ENCODE assay signal across 9 cellular contexts in the genomic region with DNA sequence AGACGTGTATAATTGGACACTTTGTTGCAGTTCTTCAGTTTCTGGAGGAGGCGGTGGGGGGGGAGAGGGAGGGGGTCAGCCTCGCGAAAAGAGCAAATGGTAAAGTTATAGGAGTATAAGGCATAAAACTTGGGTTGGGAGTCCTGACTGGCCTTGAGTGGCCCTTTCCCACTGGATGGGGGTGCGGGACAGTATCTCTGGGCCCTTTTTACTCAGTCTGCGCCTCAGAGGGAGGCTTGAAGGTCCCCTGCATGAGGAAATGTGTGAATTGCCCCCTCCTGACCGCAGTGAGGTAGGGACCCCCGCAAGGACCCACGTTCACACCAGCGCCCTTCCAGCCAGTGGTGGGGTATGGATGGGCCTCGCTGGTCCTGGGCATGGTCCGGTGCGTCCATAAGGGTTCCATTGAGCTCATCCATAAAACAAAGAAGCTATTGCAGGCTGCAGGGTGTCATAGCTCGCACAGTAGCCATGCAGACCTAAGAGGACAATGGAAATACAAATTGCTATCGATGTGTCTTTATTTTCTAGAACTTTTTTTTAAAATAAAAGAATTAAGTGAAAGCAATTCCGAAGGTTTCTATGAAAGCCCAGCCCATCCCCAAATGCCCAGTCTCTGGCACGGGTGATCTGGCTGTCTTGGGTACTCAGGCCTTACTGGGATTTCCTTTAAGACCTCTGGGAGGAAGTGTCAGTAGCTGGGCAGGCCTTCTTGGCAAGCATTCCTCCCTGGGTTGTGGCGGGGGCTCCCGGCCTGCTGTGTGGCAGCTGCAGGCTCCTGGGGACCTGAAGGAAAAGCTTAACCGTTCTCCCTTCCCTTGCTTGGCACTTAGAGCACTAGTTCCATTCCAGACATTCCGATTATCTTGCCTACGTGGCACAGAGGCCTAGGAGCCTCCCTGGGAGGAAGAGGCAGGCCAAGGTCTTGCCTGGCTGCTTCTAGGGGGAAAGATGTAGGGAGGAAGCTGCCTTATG. TPM values are rescaled to one million over a fixed set of nuclear protein-coding genes. Genes with fewer than 3 reads are reported as not detected.
A peak's percentile ranks its signal among the peaks of the same experiment; 100 is the strongest.
DNase-seq lines count a peak whose midpoint lies in the region; ATAC-seq and TF ChIP-seq lines count a peak whose summit lies in the region.
"Had no signal": no experiment of that assay in that cellular context is flagged by ENCODE, and none has a peak within 500 bp of the region (broad histone marks: within the 10 kb centered on the region; RNA-seq: fewer than 3 reads in every experiment).

No MANE protein-coding gene starts in this region.

- no peaks in the 10 kb centered on the region for H3K9me3 ChIP-seq in PC-3 (ENCODE audit: low read length)

- H3K4me3 ChIP-seq in PC-3 (ENCODE audit: low read length), result peak overlapping the region; percentile 72

- no peak overlapping the region for H3K27ac ChIP-seq in PC-3 (ENCODE audit: low read length)

- H3K4me3 Mint-ChIP-seq in nephron, result peak overlapping the region; percentile 93 to 98 (median 96)
- H3K4me3 Mint-ChIP-seq in activated CD4-positive, alpha-beta T cell treated with anti-CD3 and anti-CD28 coated beads, Interleukin-2, amount 10 ng/mL, durations not matched to agents 24 days and 14 days, result no peak overlapping the region

- peaks cover 9% of the 10 kb centered on the region; the same call in 1 of the 2 replicates for H3K4me1 ChIP-seq in PC-3 (ENCODE audit: insufficient read depth, low read length)

- peak overlapping the region; percentile 69; the same call in 1 of the 2 replicates for H3K9ac ChIP-seq in PC-3 (ENCODE audit: low read length)

- H3K4me2 ChIP-seq in PC-3 (ENCODE audit: low read length), result peak overlapping the region; percentile 86

- H3K9me2 ChIP-seq in PC-3 (replicated peaks; ENCODE audit: low read length), result no peaks in the 10 kb centered on the region

- no peaks in the 10 kb centered on the region for H3F3A ChIP-seq in PC-3 (ENCODE audit: low read length, unreplicated experiment)

- intact Hi-C loops in PC-3 (cut with micrococcal nuclease), result loop anchor here (10.0 kb wide), 3 partner anchors 332 to 688 kb away; no protein-coding TSS in a partner anchor
- intact Hi-C loops in activated CD4-positive, alpha-beta T cell treated with anti-CD3 and anti-CD28 coated beads, Interleukin-2, amount 10 ng/mL, durations not matched to agents 24 days and 14 days (cut with micrococcal nuclease), result loop anchor here (10.0 kb wide), 2 partner anchors 182 to 1622 kb away; no protein-coding TSS in a partner anchor

- H3K27me3 Mint-ChIP-seq in nephron (ENCODE audit: low read depth), result peaks cover 4% of the 10 kb centered on the region
- peaks cover 23% of the 10 kb centered on the region for H3K27me3 Mint-ChIP-seq in activated CD4-positive, alpha-beta T cell treated with anti-CD3 and anti-CD28 coated beads, Interleukin-2, amount 10 ng/mL, durations not matched to agents 24 days and 14 days

- POLR2A ChIA-PET in PC-3 (lab: Charles Lee; ENCODE audit: unreplicated experiment) (interaction anchor here (0.7 kb wide), 1 partner anchor 1670 kb away, joined by 4 read pairs; no protein-coding TSS in a partner anchor), HEK293T (lab: Yijun Ruan, JAX) (no interaction called here)

- peak; percentile 56 for DNase-seq in A172 (ENCODE audit: low spot score)
- no peak for DNase-seq in PC-3
- peak; percentile 66 for DNase-seq in fibroblast of peridontal ligament (ENCODE audit: extremely low read depth)
- no peak for DNase-seq in HEK293T (ENCODE audit: extremely low spot score)
- no peak for DNase-seq in activated CD4-positive, alpha-beta T cell treated with anti-CD3 and anti-CD28 coated beads, Interleukin-2, amount 10 ng/mL, durations not matched to agents 24 days and 14 days
- no peak for DNase-seq in HPDE6-E6E7 (ENCODE audit: extremely low spot score)
- no peak for DNase-seq in NCI-H187 (lab: John Stamatoyannopoulos, UW)
- DNase-seq: T-helper 9 cell had no signal

- H3K36me3 ChIP-seq in PC-3 (ENCODE audit: low read depth, low read length), result no peaks in the 10 kb centered on the region

- peak overlapping the region; percentile 82 to 98 (median 94) for H3K27ac Mint-ChIP-seq in nephron
- H3K27ac Mint-ChIP-seq in activated CD4-positive, alpha-beta T cell treated with anti-CD3 and anti-CD28 coated beads, Interleukin-2, amount 10 ng/mL, durations not matched to agents 24 days and 14 days, result no peak overlapping the region

- H3K27me3 ChIP-seq in PC-3 (ENCODE audit: low read length), result no peaks in the 10 kb centered on the region

- peaks cover 35% of the 10 kb centered on the region for H3K36me3 Mint-ChIP-seq in nephron (ENCODE audit: low read depth)
- no peaks in the 10 kb centered on the region for H3K36me3 Mint-ChIP-seq in activated CD4-positive, alpha-beta T cell treated with anti-CD3 and anti-CD28 coated beads, Interleukin-2, amount 10 ng/mL, durations not matched to agents 24 days and 14 days (ENCODE audit: low read depth)

- TF ChIP-seq CTCF in PC-3 (conservative IDR thresholded peaks at IDR 0.05; ENCODE audit: low read depth, low read length) (no peak), nephron (IDR thresholded peaks at IDR 0.05; ENCODE audit: unreplicated experiment in 3 of 3) (no peak)

- BruUV-seq in PC-3 (replicated peaks; lab: Mats Ljungman, UMichigan), result no TSS peak

- no peak for ATAC-seq in PC-3

- H4K20me1 ChIP-seq in PC-3 (ENCODE audit: low read length), result no peaks in the 10 kb centered on the region

- no peaks in the 10 kb centered on the region for H3K79me2 ChIP-seq in PC-3 (ENCODE audit: low read length)

- H3K9me3 Mint-ChIP-seq in nephron, result no peaks in the 10 kb centered on the region
- H3K9me3 Mint-ChIP-seq in activated CD4-positive, alpha-beta T cell treated with anti-CD3 and anti-CD28 coated beads, Interleukin-2, amount 10 ng/mL, durations not matched to agents 24 days and 14 days, result no peaks in the 10 kb centered on the region

- peak overlapping the region; percentile 91; the same call in 1 of the 2 replicates for H2AFZ ChIP-seq in PC-3 (ENCODE audit: low read length)

- H3K4me1 Mint-ChIP-seq in nephron, result peaks cover 27% of the 10 kb centered on the region
- H3K4me1 Mint-ChIP-seq in activated CD4-positive, alpha-beta T cell treated with anti-CD3 and anti-CD28 coated beads, Interleukin-2, amount 10 ng/mL, durations not matched to agents 24 days and 14 days, result no peaks in the 10 kb centered on the region

- CTCF ChIA-PET in PC-3 (lab: Charles Lee) (interaction anchor here (0.6 kb wide), 1 partner anchor 173 kb away, joined by 3 read pairs; no protein-coding TSS in a partner anchor), HEK293T (lab: Yijun Ruan, JAX) (no interaction called here)

TF ChIP-seq in HEK293T, 16 proteins besides CTCF, POLR2A, EP300 and RAD21:
- TF ChIP-seq LEF1 (IDR thresholded peaks at IDR 0.05; ENCODE audit: borderline replicate concordance) (no peak), HDGF (IDR thresholded peaks at IDR 0.05; ENCODE audit: borderline replicate concordance) (no peak), BHLHE40 (IDR thresholded peaks at IDR 0.05; ENCODE audit: borderline replicate concordance) (no peak), FOXM1 (IDR thresholded peaks at IDR 0.05; ENCODE audit: borderline replicate concordance) (no peak), CTBP1 (IDR thresholded peaks at IDR 0.05; ENCODE audit: borderline replicate concordance) (no peak), SP1 (IDR thresholded peaks at IDR 0.05) (no peak), FOXA1 (IDR thresholded peaks at IDR 0.05) (no peak), FOXK2 (IDR thresholded peaks at IDR 0.05) (no peak), ZNF384 (IDR thresholded peaks at IDR 0.05) (no peak), ELF4 (IDR thresholded peaks at IDR 0.05) (no peak), SUZ12 (IDR thresholded peaks at IDR 0.05) (no peak), NFRKB (IDR thresholded peaks at IDR 0.05) (no peak), TARDBP (IDR thresholded peaks at IDR 0.05) (no peak), L3MBTL2 (conservative IDR thresholded peaks at IDR 0.05) (no peak)

RNA-seq across cellular contexts. Expression of a gene that starts 1.4 kb away (rescaled TPM):
- total RNA-seq in A172 (2014; rRNA removed; shearing (Covaris generic)), result 9.3 and 12.0 TPM in 2 replicates
- 2.6 and 4.4 TPM in 2 replicates for total RNA-seq in PC-3 (2014; rRNA removed)
- total RNA-seq in activated CD4-positive, alpha-beta T cell treated with anti-CD3 and anti-CD28 coated beads, Interleukin-2, amount 10 ng/mL, durations not matched to agents 24 days and 14 days, result not detected in 2 replicates

Comparison
In these comparisons a context has a peak if more than half of its experiments do, and no peak if none do; other contexts are left out.
1. DNase-seq: peak in A172 (single experiment) and fibroblast of peridontal ligament (single experiment); none in PC-3 (single experiment), HEK293T (single experiment), activated CD4-positive, alpha-beta T cell treated with anti-CD3 and anti-CD28 coated beads, Interleukin-2, amount 10 ng/mL, durations not matched to agents 24 days and 14 days (single experiment), HPDE6-E6E7 (single experiment) and NCI-H187 (0 of 2).